ENCODE assay signal across 9 cellular contexts in the genomic region with DNA sequence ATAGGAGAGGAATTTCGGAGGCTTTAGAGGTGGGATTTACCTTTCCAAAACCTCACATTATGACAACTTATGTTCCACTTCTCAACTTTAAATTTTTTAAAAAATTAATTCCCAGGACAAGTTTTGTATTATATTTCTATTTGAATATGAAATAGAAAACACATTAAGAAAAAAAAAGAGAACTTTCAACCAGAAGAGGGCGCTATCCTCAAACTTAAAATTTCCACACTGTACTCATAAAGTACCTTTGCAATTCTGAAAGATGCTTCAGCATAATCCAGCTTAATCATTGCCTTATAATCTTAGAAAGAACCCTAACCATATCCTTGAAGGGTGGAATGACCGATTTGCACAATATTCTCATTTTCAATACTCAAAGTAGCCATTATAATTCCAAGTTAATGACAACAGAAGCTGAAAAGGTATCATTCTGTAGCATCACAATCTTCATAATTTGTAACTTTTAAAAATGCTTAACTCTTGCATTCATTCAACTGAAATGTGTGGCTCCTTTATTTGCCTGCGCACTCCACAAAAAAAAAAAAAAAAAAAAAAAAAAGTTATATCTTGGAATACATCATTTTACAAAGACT.
DNase-seq lines count a peak whose midpoint lies in the region; ATAC-seq, FAIRE-seq and TF ChIP-seq lines count a peak whose summit lies in the region.
"Had no signal": no experiment of that assay in that cellular context is flagged by ENCODE, and none has a peak within 500 bp of the region (broad histone marks: within the 10 kb centered on the region; RNA-seq: fewer than 3 reads in every experiment).

No MANE protein-coding gene starts in this region.

- H3K4me3 ChIP-seq in K562 (no peak overlapping the region), lower leg skin (ENCODE audit: low read depth, poor library complexity, severe bottlenecking) (no peak overlapping the region)

- intact Hi-C loops in K562 (cut with micrococcal nuclease) (loop anchor here (1.0 kb wide), 1 partner anchor 900 kb away; no protein-coding TSS in a partner anchor), lower leg skin (cut with DNase I; ENCODE audit: low total_unique reads) (no loop called here)

- in situ Hi-C loops in K562 (cut with MboI) = no loop called here

- peak; percentile 46 to 65 for TF ChIP-seq RAD21 in K562 (CRISPR knock-in tag; conservative IDR thresholded peaks at IDR 0.05 in 1 of 2, IDR thresholded peaks at IDR 0.05 in 1 of 2)

- H2AFZ ChIP-seq in K562 (ENCODE audit: low read depth, low read length) = no peak overlapping the region

- TF ChIP-seq CTCF in K562 (IDR thresholded peaks at IDR 0.05 in 2 of 3, conservative IDR thresholded peaks at IDR 0.05 in 1 of 3; ENCODE audit: insufficient read depth in 2 of 3, low read depth in 1 of 3, low read length in 3 of 3) (peak; percentile 17 to 57 (median 20); a peak in 3 of 6 replicates), lower leg skin (IDR thresholded peaks at IDR 0.05) (no peak)

- no peaks in the 10 kb centered on the region for H3K36me3 ChIP-seq in K562 (ENCODE audit: control insufficient read depth, insufficient read depth, low read length)

- peak; percentile 9 for DNase-seq in DMS114 treated with DMSO at 0.1 percent for 48 hours (lab: John Stamatoyannopoulos, UW; ENCODE audit: unreplicated experiment)
- DNase-seq in Kasumi-1 (lab: John Stamatoyannopoulos, UW) = peak; percentile 48 to 56
- DNase-seq in K562 (ENCODE audit: extremely low read depth in 1 of 4, low spot score in 3 of 4) = peak; percentile 3 to 18 (median 8)
- DNase-seq in middle frontal gyrus (ENCODE audit: extremely low spot score, low spot score) = peak; percentile 41
- no peak for DNase-seq in AG08396 (ENCODE audit: low spot score)
- no peak for DNase-seq in activated CD4-positive, alpha-beta T cell treated with anti-CD3 and anti-CD28 coated beads for 48 hours
- no peak for DNase-seq in HuH-7.5 (ENCODE audit: low spot score)
- DNase-seq in lower leg skin (ENCODE audit: low spot score in 2 of 2) = no peak

- no peak overlapping the region for H3K4me2 ChIP-seq in K562 (ENCODE audit: insufficient read depth, low read length)
- H3K4me2 ChIP-seq: KMS-11 had no signal

- FAIRE-seq in K562 (lab: Jason Lieb, UNC) = peak; percentile 57

- no TSS peak for BruUV-seq in K562 (replicated peaks; lab: Mats Ljungman, UMichigan)

- no peak overlapping the region for H3K9ac ChIP-seq in K562 (ENCODE audit: insufficient read depth in 1 of 2, low read depth in 2 of 2, low read length in 2 of 2)
- H3K9ac ChIP-seq: KMS-11 had no signal

- no peaks in the 10 kb centered on the region for H3K79me2 ChIP-seq in K562 (ENCODE audit: control insufficient read depth, insufficient read depth, low read length)

- peak; percentile 44; the same call in 1 of the 3 replicates for ATAC-seq in K562

- TF ChIP-seq EP300 in K562 (IDR thresholded peaks at IDR 0.05; ENCODE audit: low read length) = no peak

- H3K27me3 ChIP-seq in K562 (ENCODE audit: control insufficient read depth in 2 of 2, insufficient read depth in 2 of 2, low read length in 2 of 2) = no peaks in the 10 kb centered on the region

- CTCF ChIA-PET in K562 (lab: Yijun Ruan, JAX; ENCODE audit: low intra/inter-chr PET ratio) = interaction anchor here (1.6 to 3.4 kb wide), 2 partner anchors 598 to 900 kb away, joined by 4 to 39 read pairs; no protein-coding TSS in a partner anchor

- no peaks in the 10 kb centered on the region for H3K9me1 ChIP-seq in K562 (ENCODE audit: control insufficient read depth, insufficient read depth, low read length)

- POLR2A ChIA-PET in K562 (lab: Yijun Ruan, JAX) = no interaction called here

- H3K27ac ChIP-seq in K562 (ENCODE audit: extremely low read depth, low read depth, low read length) = no peak overlapping the region
- H3K27ac ChIP-seq: KMS-11 had no signal

- H4K20me1 ChIP-seq in K562 (replicated peaks; ENCODE audit: control insufficient read depth, insufficient read depth, low read length) = no peaks in the 10 kb centered on the region

- no peaks in the 10 kb centered on the region for H3K9me3 ChIP-seq in K562 (replicated peaks; ENCODE audit: control insufficient read depth, insufficient read depth, low read depth, low read length)

- H3K4me1 ChIP-seq in K562 (replicated peaks in 1 of 2; ENCODE audit: control insufficient read depth in 2 of 2, insufficient read depth in 2 of 2, low read length in 2 of 2) = no peaks in the 10 kb centered on the region

- WGBS in K562 (ENCODE audit: insufficient coverage, low coverage, missing lambda C conversion rate) = 3% methylated on average over 3 of the region's 4 CpGs
- 44 to 49% methylated on average over 4 of the region's 4 CpGs for WGBS in lower leg skin, 2 donors

- TF ChIP-seq POLR2A in K562 (conservative IDR thresholded peaks at IDR 0.05) = no peak
- no peak for TF ChIP-seq POLR2A in lower leg skin (IDR thresholded peaks at IDR 0.05)

TF ChIP-seq in K562, 482 proteins besides CTCF, POLR2A, EP300 and RAD21:
- TF ChIP-seq ZC3H4 (CRISPR knock-in tag; IDR thresholded peaks at IDR 0.05; ENCODE audit: borderline replicate concordance) (no peak), SMARCA4 (IDR thresholded peaks at IDR 0.05) (no peak), DEAF1 (CRISPR knock-in tag; IDR thresholded peaks at IDR 0.05) (peak; percentile 42; the same call in 1 of the 2 replicates), MTA3 (IDR thresholded peaks at IDR 0.05; ENCODE audit: borderline replicate concordance) (no peak)

Comparison
In these comparisons a context has a peak if more than half of its experiments do, and no peak if none do; other contexts are left out.
1. DNase-seq: peak in DMS114 treated with DMSO at 0.1 percent for 48 hours (single experiment), Kasumi-1 (2 of 2), K562 (4 of 4) and middle frontal gyrus (single experiment); none in AG08396 (single experiment), activated CD4-positive, alpha-beta T cell treated with anti-CD3 and anti-CD28 coated beads for 48 hours (single experiment), HuH-7.5 (single experiment) and lower leg skin (0 of 2).
2. CTCF ChIP-seq: peak in K562 (3 of 3); none in lower leg skin (0 of 3).